24 cellular contexts compared by ENCODE assay signal in genomic region chr20:37917436-37917835, GRCh38. TPM values are rescaled to one million over a fixed set of nuclear protein-coding genes. Genes with fewer than 3 reads are reported as not detected.
DNase-seq lines count a peak whose midpoint lies in the region; ATAC-seq, FAIRE-seq and TF ChIP-seq lines count a peak whose summit lies in the region.
"Had no signal": no experiment of that assay in that cellular context is flagged by ENCODE, and none has a peak within 500 bp of the region (broad histone marks: within the 10 kb centered on the region; RNA-seq: fewer than 3 reads in every experiment).

No MANE protein-coding gene starts in this region.

- H3K4me1 ChIP-seq in HepG2 (ENCODE audit: insufficient read depth, low read length), result peaks cover 30% of the 10 kb centered on the region
- peaks cover 0 to 4% (median 0%) of the 10 kb centered on the region in 4 donors for H3K4me1 ChIP-seq in right lobe of liver

- H3K4me3 ChIP-seq in HepG2 (replicated peaks in 1 of 3; ENCODE audit: insufficient read depth in 1 of 3, low read depth in 2 of 3, low read length in 3 of 3) (no peak overlapping the region), right lobe of liver (no peak overlapping the region), NB4 (ENCODE audit: low read depth, low read length) (no peak overlapping the region)
- H3K4me3 ChIP-seq: A549 had no signal

- no peaks in the 10 kb centered on the region for H3K9me3 Mint-ChIP-seq in activated naive CD4-positive, alpha-beta T cell treated with anti-CD3 and anti-CD28 coated beads for 36 hours
- H3K9me3 Mint-ChIP-seq: CD4-positive, alpha-beta memory T cell; IgD-negative memory B cell had no signal

- TF ChIP-seq CTCF in HepG2 (CRISPR knock-in tag; IDR thresholded peaks at IDR 0.05) (no peak), right lobe of liver (IDR thresholded peaks at IDR 0.05) (no peak), NB4 (IDR thresholded peaks at IDR 0.05; ENCODE audit: low read depth, low read length) (no peak)

- H4K20me1 ChIP-seq in HepG2 (ENCODE audit: insufficient read depth, low read length), result no peaks in the 10 kb centered on the region

- H3K27me3 ChIP-seq in HepG2 (ENCODE audit: control insufficient read depth in 1 of 2, insufficient read depth in 2 of 2, low read length in 2 of 2) (peaks cover 12 to 75% of the 10 kb centered on the region in 2 experiments), right lobe of liver (no peaks in the 10 kb centered on the region)

- FAIRE-seq in HepG2 (lab: Jason Lieb, UNC), result no peak
- FAIRE-seq: A549, G401.6 had no signal

- BruUV-seq in HepG2 (replicated peaks; lab: Mats Ljungman, UMichigan), result no TSS peak

- no peak overlapping the region for H3K9ac ChIP-seq in HepG2 (ENCODE audit: insufficient read depth, low read depth, low read length)

- H3K4me1 Mint-ChIP-seq in activated naive CD4-positive, alpha-beta T cell treated with anti-CD3 and anti-CD28 coated beads for 36 hours (ENCODE audit: low read depth), result peaks cover 25% of the 10 kb centered on the region

- intact Hi-C loops in HepG2 (cut with micrococcal nuclease; ENCODE audit: unreplicated experiment) (no loop called here), right lobe of liver (cut with DNase I) (no loop called here)
- intact Hi-C loops in activated naive CD4-positive, alpha-beta T cell treated with anti-CD3 and anti-CD28 coated beads for 36 hours (cut with micrococcal nuclease), result no loop called here

- H3K27me3 Mint-ChIP-seq in activated naive CD4-positive, alpha-beta T cell treated with anti-CD3 and anti-CD28 coated beads for 36 hours (ENCODE audit: low read depth), result peaks cover 23% of the 10 kb centered on the region

- WGBS in HepG2 (ENCODE audit: low lambda C conversion rate), result 50% methylated on average over 11 of the region's 11 CpGs
- WGBS in right lobe of liver (ENCODE audit: insufficient coverage, low coverage, low lambda C conversion rate, missing lambda C conversion rate), result 72% methylated on average over 5 of the region's 11 CpGs

- no peak overlapping the region for H3K27ac Mint-ChIP-seq in activated naive CD4-positive, alpha-beta T cell treated with anti-CD3 and anti-CD28 coated beads for 36 hours
- H3K27ac Mint-ChIP-seq: CD4-positive, alpha-beta memory T cell; IgD-negative memory B cell had no signal

- H2AFZ ChIP-seq in HepG2 (ENCODE audit: low read length), result no peak overlapping the region

- no peak for ATAC-seq in HepG2
- ATAC-seq in right lobe of liver, result no peak
- no peak for ATAC-seq in GM19035 (IDR thresholded peaks at IDR 0.05; ENCODE audit: unreplicated experiment)
- no peak for ATAC-seq in HG02885 (IDR thresholded peaks at IDR 0.05; ENCODE audit: poor library complexity, unreplicated experiment)
- ATAC-seq: A549, HCT116, PC-3, SK-N-SH treated with all-trans-retinoic acid at 6 μM for 48 hours had no signal

- no peaks in the 10 kb centered on the region for H3K36me3 ChIP-seq in HepG2 (replicated peaks in 1 of 2; ENCODE audit: control insufficient read depth in 1 of 2, insufficient read depth in 2 of 2, low read length in 2 of 2)
- H3K36me3 ChIP-seq in right lobe of liver, result no peaks in the 10 kb centered on the region

- TF ChIP-seq POLR2A in HepG2 (IDR thresholded peaks at IDR 0.05; ENCODE audit: insufficient read depth in 1 of 2, low read depth in 2 of 2, low read length in 2 of 2), result no peak
- no peak for TF ChIP-seq POLR2A in right lobe of liver (IDR thresholded peaks at IDR 0.05)
- TF ChIP-seq POLR2A in NB4 (IDR thresholded peaks at IDR 0.05; ENCODE audit: extremely low read depth, insufficient read length), result no peak

- DNase-seq in HepG2 (ENCODE audit: low spot score), result no peak
- no peak for DNase-seq in right lobe of liver
- peak; percentile 58 for DNase-seq in NB4 (ENCODE audit: low read depth)
- peak; percentile 42 for DNase-seq in left kidney (ENCODE audit: low read depth, low spot score)
- DNase-seq in activated naive CD4-positive, alpha-beta T cell treated with anti-CD3 and anti-CD28 coated beads for 36 hours, result no peak
- DNase-seq: C1 segment of cervical spinal cord; CD4-positive, alpha-beta memory T cell; COR-L47; GOT3; NCI-H1092; NCI-H1417 treated with DMSO at 0.1 percent for 48 hours; NCI-H1694 treated with DMSO at 0.1 percent for 48 hours; NCI-H2081; NCI-H2171 treated with DMSO at 0.1 percent for 48 hours; NCI-H345; NCI-H510A treated with DMSO at 0.1 percent for 48 hours; PC-3 had no signal

- H3K36me3 Mint-ChIP-seq in activated naive CD4-positive, alpha-beta T cell treated with anti-CD3 and anti-CD28 coated beads for 36 hours (ENCODE audit: low read depth), result no peaks in the 10 kb centered on the region
- H3K36me3 Mint-ChIP-seq: CD4-positive, alpha-beta memory T cell; IgD-negative memory B cell had no signal

- CTCF ChIA-PET in HepG2 (lab: Yijun Ruan, JAX; ENCODE audit: low intra/inter-chr PET ratio, low total read pairs), result no interaction called here
- CTCF ChIA-PET in activated naive CD4-positive, alpha-beta T cell treated with anti-CD3 and anti-CD28 coated beads for 36 hours (lab: Charles Lee), result no interaction called here

- no peaks in the 10 kb centered on the region for H3K9me3 ChIP-seq in HepG2 (ENCODE audit: low read length)
- no peaks in the 10 kb centered on the region for H3K9me3 ChIP-seq in right lobe of liver
- H3K9me3 ChIP-seq: A549 had no signal

- H3K79me2 ChIP-seq in HepG2 (ENCODE audit: insufficient read depth, low read length), result no peaks in the 10 kb centered on the region

- H3K27ac ChIP-seq in HepG2 (ENCODE audit: extremely low read length, insufficient read depth, low read length) (no peak overlapping the region), right lobe of liver (no peak overlapping the region)
- H3K27ac ChIP-seq: A549 had no signal

- H3K4me3 Mint-ChIP-seq in activated naive CD4-positive, alpha-beta T cell treated with anti-CD3 and anti-CD28 coated beads for 36 hours, result no peak overlapping the region
- H3K4me3 Mint-ChIP-seq: CD4-positive, alpha-beta memory T cell; IgD-negative memory B cell had no signal

- in situ Hi-C loops in HepG2 (cut with HindIII; ENCODE audit: extremely low pct_ligation_motif_present, low pct_unique_long_range_greater_than_20kb), result no loop called here

- POLR2A ChIA-PET in HepG2 (lab: Yijun Ruan, JAX), result no interaction called here

- no peak overlapping the region for H3K4me2 ChIP-seq in HepG2 (ENCODE audit: low read depth, low read length)
- H3K4me2 ChIP-seq: A549 had no signal

- TF ChIP-seq RAD21 in HepG2 (CRISPR knock-in tag; IDR thresholded peaks at IDR 0.05), result no peak

- TF ChIP-seq EP300 in HepG2 (IDR thresholded peaks at IDR 0.05; ENCODE audit: low read depth in 2 of 2, low read length in 2 of 2) (no peak), HepG2 (CRISPR knock-in tag; IDR thresholded peaks at IDR 0.05; ENCODE audit: borderline replicate concordance) (no peak)

TF ChIP-seq in HepG2, 621 proteins besides CTCF, POLR2A, EP300 and RAD21:
- TF ChIP-seq RELA (CRISPR knock-in tag; IDR thresholded peaks at IDR 0.05) (no peak), ZNF768 (CRISPR knock-in tag; IDR thresholded peaks at IDR 0.05) (peak; percentile 77; the same call in 1 of the 2 replicates)

RNA-seq across cellular contexts. Expression of gene VSTM2L, which starts 14.5 kb away (rescaled TPM):
- total RNA-seq in HepG2 (2016; rRNA removed; fragmentation: Illumina TruSeq; extraction: Trizol) (not detected in 2 replicates), right lobe of liver (10 to 100 TPM in 1 of 6 experiments, 1 to 10 TPM in 3, under 1 TPM in 2; 0.56 to 10.7 (median 1.8) TPM)
- total RNA-seq in HepG2 (2016; cell fraction: cytosol; rRNA removed; fragmentation: Illumina TruSeq; extraction: Trizol; ENCODE audit: low read depth), result not detected in 2 replicates
- total RNA-seq in HepG2 (2016; cell fraction: insoluble cytoplasmic fraction; rRNA removed; fragmentation: Illumina TruSeq; extraction: Trizol), result 0.04 TPM in 1 of 2 replicates, not detected in the other
- total RNA-seq in HepG2 (2016; cell fraction: membrane; rRNA removed; fragmentation: Illumina TruSeq; extraction: Trizol), result not detected in 2 replicates
- not detected in 2 replicates for total RNA-seq in HepG2 (2016; cell fraction: nucleus; rRNA removed; fragmentation: Illumina TruSeq; extraction: Trizol)
- 0.03 TPM in 1 of 2 replicates, not detected in the other for polyA plus RNA-seq in HepG2 (2011; rRNA removed)
- not detected in 2 replicates for polyA plus RNA-seq in HepG2 (2011; cell fraction: cytosol; rRNA removed)
- polyA plus RNA-seq in HepG2 (2011; cell fraction: nucleus; rRNA removed), result not detected in 2 replicates
- 0.19 TPM in 1 of 2 replicates, not detected in the other for polyA plus RNA-seq in HepG2 (2012)
- 0.08 TPM in 1 of 2 replicates, not detected in the other for polyA plus RNA-seq in HepG2 (2016; cell fraction: cytosol; fragmentation: Illumina TruSeq; extraction: Trizol; ENCODE audit: low read depth)
- polyA plus RNA-seq in HepG2 (2016; cell fraction: insoluble cytoplasmic fraction; fragmentation: Illumina TruSeq; extraction: Trizol; ENCODE audit: low read depth), result not detected in 2 replicates
- polyA plus RNA-seq in HepG2 (2016; cell fraction: membrane; fragmentation: Illumina TruSeq; extraction: Trizol; ENCODE audit: low read depth), result not detected in 2 replicates
- polyA plus RNA-seq in HepG2 (2016; cell fraction: nucleus; fragmentation: Illumina TruSeq; extraction: Trizol; ENCODE audit: insufficient read depth, low read depth), result not detected in 2 replicates
- not detected in 2 replicates for polyA minus RNA-seq in HepG2 (2011; rRNA and poly(A)+ RNA removed; ENCODE audit: low replicate concordance)
- polyA minus RNA-seq in HepG2 (2011; cell fraction: cytosol; rRNA and poly(A)+ RNA removed), result not detected in 2 replicates
- polyA minus RNA-seq in HepG2 (2011; cell fraction: nucleus; rRNA and poly(A)+ RNA removed), result not detected in 2 replicates
- not detected for total RNA-seq in activated naive CD4-positive, alpha-beta T cell treated with anti-CD3 and anti-CD28 coated beads for 36 hours
- total RNA-seq: CD4-positive, alpha-beta memory T cell had no signal
- polyA plus RNA-seq: CD4-positive, alpha-beta memory T cell; IgD-negative memory B cell had no signal

Comparison
In these comparisons a context has a peak if more than half of its experiments do, and no peak if none do; other contexts are left out.
1. DNase-seq: peak in NB4 (single experiment) and left kidney (single experiment); none in HepG2 (single experiment), right lobe of liver (0 of 3) and activated naive CD4-positive, alpha-beta T cell treated with anti-CD3 and anti-CD28 coated beads for 36 hours (single experiment).